ENCODE assay signal across 12 cellular contexts in the genomic region with DNA sequence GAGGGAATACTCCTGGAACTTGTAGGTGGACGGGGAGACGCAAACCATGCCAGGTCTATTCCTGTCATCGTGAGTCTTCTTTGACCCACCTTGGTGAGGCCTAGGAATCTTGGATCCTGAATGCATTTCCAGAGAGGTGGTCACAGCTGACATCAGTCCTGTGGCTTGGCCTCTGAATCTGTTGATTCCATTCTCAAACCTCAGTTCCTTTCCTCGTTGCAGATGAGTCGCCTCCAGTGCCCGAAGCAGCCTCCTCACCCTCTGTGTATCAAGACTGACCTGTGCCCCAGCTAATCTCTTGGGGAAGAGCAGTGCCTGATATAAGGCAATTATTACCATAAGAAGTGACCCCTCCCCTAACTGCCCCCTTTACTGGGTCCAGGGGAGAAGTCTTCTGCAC.
DNase-seq lines count a peak whose midpoint lies in the region; ATAC-seq, FAIRE-seq and TF ChIP-seq lines count a peak whose summit lies in the region.
"Had no signal": no experiment of that assay in that cellular context is flagged by ENCODE, and none has a peak within 500 bp of the region (broad histone marks: within the 10 kb centered on the region; RNA-seq: fewer than 3 reads in every experiment).

No MANE protein-coding gene starts in this region.

- peaks cover 31% of the 10 kb centered on the region for H3K4me1 Mint-ChIP-seq in osteocyte (ENCODE audit: unreplicated experiment)
- peaks cover 22% of the 10 kb centered on the region for H3K4me1 Mint-ChIP-seq in stimulated activated memory B cell treated with anti-CD40 and anti-IgM and Interleukin-4, amounts not matched to agents 10 μg/mL and 1 μg/mL and 100 μg/mL, for 72 hours

- H3K27me3 Mint-ChIP-seq in osteocyte (ENCODE audit: unreplicated experiment), result peaks cover 2% of the 10 kb centered on the region
- H3K27me3 Mint-ChIP-seq in stimulated activated memory B cell treated with anti-CD40 and anti-IgM and Interleukin-4, amounts not matched to agents 10 μg/mL and 1 μg/mL and 100 μg/mL, for 72 hours, result peaks cover 21% of the 10 kb centered on the region

- intact Hi-C loops in esophagus squamous epithelium (cut with DNase I), result no loop called here

- peak overlapping the region; percentile 19 to 86 (median 78) for H3K27ac ChIP-seq in esophagus squamous epithelium

- 83 to 85% methylated on average over 6 of the region's 6 CpGs for WGBS in esophagus squamous epithelium, 2 donors

- no peak for TF ChIP-seq POLR2A in esophagus squamous epithelium (IDR thresholded peaks at IDR 0.05)

- H3K4me3 ChIP-seq in BJ (ENCODE audit: low read depth, low read length) (no peak overlapping the region), esophagus squamous epithelium (no peak overlapping the region)
- H3K4me3 ChIP-seq: spleen had no signal

- ATAC-seq in stimulated activated memory B cell treated with anti-CD40 and anti-IgM and Interleukin-4, amounts not matched to agents 10 μg/mL and 1 μg/mL and 100 μg/mL, for 72 hours, result no peak
- ATAC-seq: activated CD8-positive, alpha-beta memory T cell treated with anti-CD3 and anti-CD28 coated beads, Interleukin-2, amount 10 ng/mL, durations not matched to agents 7 days and 5 days had no signal

- H3K4me3 Mint-ChIP-seq in osteocyte (ENCODE audit: unreplicated experiment), result no peak overlapping the region
- H3K4me3 Mint-ChIP-seq in stimulated activated memory B cell treated with anti-CD40 and anti-IgM and Interleukin-4, amounts not matched to agents 10 μg/mL and 1 μg/mL and 100 μg/mL, for 72 hours, result no peak overlapping the region
- H3K4me3 Mint-ChIP-seq: activated CD8-positive, alpha-beta memory T cell treated with anti-CD3 and anti-CD28 coated beads, Interleukin-2, amount 10 ng/mL, durations not matched to agents 7 days and 5 days had no signal

- peak overlapping the region; percentile 85 for H3K27ac Mint-ChIP-seq in osteocyte (ENCODE audit: unreplicated experiment)
- H3K27ac Mint-ChIP-seq in stimulated activated memory B cell treated with anti-CD40 and anti-IgM and Interleukin-4, amounts not matched to agents 10 μg/mL and 1 μg/mL and 100 μg/mL, for 72 hours, result no peak overlapping the region
- H3K27ac Mint-ChIP-seq: activated CD8-positive, alpha-beta memory T cell treated with anti-CD3 and anti-CD28 coated beads, Interleukin-2, amount 10 ng/mL, durations not matched to agents 7 days and 5 days had no signal

- DNase-seq in BJ (ENCODE audit: low read depth) (peak; percentile 35), RCC 7860 (ENCODE audit: low spot score) (peak; percentile 45), esophagus squamous epithelium (lab: John Stamatoyannopoulos, UW) (no peak), osteocyte (ENCODE audit: extremely low spot score, unreplicated experiment) (no peak), globus pallidus (ENCODE audit: low spot score) (no peak)
- no peak for DNase-seq in effector CD8-positive, alpha-beta T cell (lab: John Stamatoyannopoulos, UW)
- DNase-seq in stimulated activated naive CD4-positive, alpha-beta T cell (lab: John Stamatoyannopoulos, UW), result no peak
- DNase-seq: activated CD8-positive, alpha-beta memory T cell treated with anti-CD3 and anti-CD28 coated beads, Interleukin-2, amount 10 ng/mL, durations not matched to agents 7 days and 5 days; Kasumi-1; spleen; T-helper 9 cell had no signal

- POLR2A ChIA-PET in BJ (lab: Charles Lee), result no interaction called here

- no peaks in the 10 kb centered on the region for H3K9me3 ChIP-seq in esophagus squamous epithelium
- H3K9me3 ChIP-seq: spleen had no signal

- no peaks in the 10 kb centered on the region for H3K36me3 Mint-ChIP-seq in osteocyte (ENCODE audit: unreplicated experiment)
- no peaks in the 10 kb centered on the region for H3K36me3 Mint-ChIP-seq in stimulated activated memory B cell treated with anti-CD40 and anti-IgM and Interleukin-4, amounts not matched to agents 10 μg/mL and 1 μg/mL and 100 μg/mL, for 72 hours

- peaks cover 5 to 41% (median 11%) of the 10 kb centered on the region in 3 donors for H3K4me1 ChIP-seq in esophagus squamous epithelium

- H3K27me3 ChIP-seq in BJ (ENCODE audit: control insufficient read depth, insufficient read depth, low read length) (no peaks in the 10 kb centered on the region), esophagus squamous epithelium (peaks cover 0 to 42% (median 0%) of the 10 kb centered on the region in 4 donors)

- H3K36me3 ChIP-seq in BJ (ENCODE audit: control insufficient read depth, insufficient read depth, low read length), result no peaks in the 10 kb centered on the region
- no peaks in the 10 kb centered on the region for H3K36me3 ChIP-seq in esophagus squamous epithelium
- H3K36me3 ChIP-seq: spleen had no signal

- CTCF ChIA-PET in BJ (lab: Yijun Ruan, JAX), result interaction anchor here (1.0 to 5.8 kb wide), 7 partner anchors 13 to 379 kb away, joined by 4 to 33 read pairs (median 5); no protein-coding TSS in a partner anchor

- TF ChIP-seq CTCF in BJ (IDR thresholded peaks at IDR 0.05; ENCODE audit: insufficient read depth, low read depth, low read length) (no peak), esophagus squamous epithelium (IDR thresholded peaks at IDR 0.05) (no peak), osteocyte (IDR thresholded peaks at IDR 0.05) (no peak)

- H3K9me3 Mint-ChIP-seq in osteocyte (ENCODE audit: unreplicated experiment), result peaks cover 3% of the 10 kb centered on the region
- H3K9me3 Mint-ChIP-seq in stimulated activated memory B cell treated with anti-CD40 and anti-IgM and Interleukin-4, amounts not matched to agents 10 μg/mL and 1 μg/mL and 100 μg/mL, for 72 hours, result no peaks in the 10 kb centered on the region

- FAIRE-seq in RCC 7860 (lab: Jason Lieb, UNC), result no peak

Comparison
In these comparisons a context has a peak if more than half of its experiments do, and no peak if none do; other contexts are left out.
1. DNase-seq: peak in BJ (single experiment) and RCC 7860 (single experiment); none in esophagus squamous epithelium (single experiment), osteocyte (single experiment), effector CD8-positive, alpha-beta T cell (single experiment), stimulated activated naive CD4-positive, alpha-beta T cell (0 of 6) and globus pallidus (single experiment).